In the genomic region with DNA sequence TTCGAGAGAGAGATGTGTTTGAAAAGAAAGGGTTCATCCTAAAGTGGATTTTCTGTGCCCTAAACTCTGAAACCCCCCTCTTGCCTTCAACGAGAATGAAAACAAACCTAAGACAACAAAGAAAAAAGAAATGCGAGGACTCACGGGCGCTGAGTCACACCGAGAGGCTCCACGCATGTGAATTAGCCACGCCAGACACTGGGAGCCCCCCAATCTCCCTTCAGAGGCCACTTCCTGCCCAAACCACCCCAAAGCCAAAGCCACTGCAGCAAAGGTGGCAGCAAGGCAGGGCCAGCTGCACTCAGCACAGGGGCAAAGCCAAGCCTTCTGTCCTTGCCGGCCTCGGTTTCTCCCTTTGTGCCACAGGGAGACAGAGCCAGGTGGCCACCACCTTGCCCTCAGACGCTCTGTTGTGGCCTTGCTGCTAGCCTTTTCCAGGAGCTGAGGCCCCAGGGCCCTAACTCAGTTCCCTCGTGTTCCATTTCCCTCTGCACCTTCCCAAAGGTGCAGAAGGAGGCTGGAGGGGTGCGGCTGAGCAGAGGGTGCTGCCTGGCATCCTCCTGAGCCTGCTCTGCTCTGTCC, we compare ENCODE assay signal across 9 cellular contexts.
DNase-seq lines count a peak whose midpoint lies in the region; ATAC-seq, FAIRE-seq and TF ChIP-seq lines count a peak whose summit lies in the region.
"Had no signal": no experiment of that assay in that cellular context is flagged by ENCODE, and none has a peak within 500 bp of the region (broad histone marks: within the 10 kb centered on the region; RNA-seq: fewer than 3 reads in every experiment).

No MANE protein-coding gene starts in this region.

- no peaks in the 10 kb centered on the region for H3K27me3 ChIP-seq in aorta (ENCODE audit: control insufficient read depth in 1 of 2, insufficient read depth in 2 of 2, low read length in 1 of 2)

- 84 to 88% methylated on average over 13 of the region's 13 CpGs for WGBS in aorta, 2 donors

- no peak for FAIRE-seq in kidney (lab: Jason Lieb, UNC)

- H3K36me3 ChIP-seq in kidney (ENCODE audit: control insufficient read depth in 1 of 2, insufficient read depth in 2 of 2, low read length in 2 of 2) (peaks cover 0 to 5% of the 10 kb centered on the region in 2 donors), aorta (ENCODE audit: control insufficient read depth in 1 of 2, insufficient read depth in 2 of 2, low read length in 1 of 2) (no peaks in the 10 kb centered on the region)

- H3K27ac ChIP-seq in kidney (ENCODE audit: low read depth in 2 of 2, low read length in 2 of 2) (no peak overlapping the region), aorta (ENCODE audit: low read depth in 1 of 2, low read length in 2 of 2) (no peak overlapping the region)

- no peaks in the 10 kb centered on the region for H3K9me3 ChIP-seq in kidney (ENCODE audit: control insufficient read depth in 1 of 2, low read length in 2 of 2)
- H3K9me3 ChIP-seq in aorta (ENCODE audit: control insufficient read depth, low read length): no peaks in the 10 kb centered on the region

- no peak overlapping the region for H3K4me3 ChIP-seq in kidney (ENCODE audit: low read length in 2 of 2)
- no peak overlapping the region for H3K4me3 ChIP-seq in aorta (ENCODE audit: low read length in 2 of 2)

- H3K4me1 ChIP-seq in kidney (ENCODE audit: control insufficient read depth in 1 of 2, insufficient read depth in 1 of 2, low read depth in 1 of 2, low read length in 2 of 2) (peaks cover 38 to 58% of the 10 kb centered on the region in 2 donors), aorta (ENCODE audit: control insufficient read depth in 1 of 2, insufficient read depth in 2 of 2, low read length in 2 of 2) (no peaks in the 10 kb centered on the region)

- H3K4me1 Mint-ChIP-seq in HFFc6 (ENCODE audit: low read depth): peaks cover 36% of the 10 kb centered on the region

- H3K36me3 Mint-ChIP-seq in HFFc6 (ENCODE audit: low read depth): no peaks in the 10 kb centered on the region

- no peak for TF ChIP-seq CTCF in kidney (IDR thresholded peaks at IDR 0.05; ENCODE audit: borderline replicate concordance, extremely low read depth, insufficient read depth)
- no peak for TF ChIP-seq CTCF in HFFc6 (IDR thresholded peaks at IDR 0.05)

- H3K27ac Mint-ChIP-seq in HFFc6: no peak overlapping the region

- ATAC-seq in HG03460 (IDR thresholded peaks at IDR 0.05; ENCODE audit: unreplicated experiment) (peak; percentile 36), aorta (ENCODE audit: low FRiP score) (no peak), HG02852 (IDR thresholded peaks at IDR 0.05; ENCODE audit: unreplicated experiment) (no peak), HG03280 (IDR thresholded peaks at IDR 0.05; ENCODE audit: unreplicated experiment) (no peak)
- ATAC-seq: HCT116 had no signal

- H3K27me3 Mint-ChIP-seq in HFFc6 (ENCODE audit: insufficient read depth): no peaks in the 10 kb centered on the region; the same call in 1 of the 2 replicates

- DNase-seq in activated CD8-positive, alpha-beta memory T cell treated with anti-CD3 and anti-CD28 coated beads, Interleukin-2, amount 50 U/mL, for 48 hours: peak; percentile 78
- peak; percentile 72 for DNase-seq in kidney
- peak; percentile 68 for DNase-seq in stimulated activated naive CD4-positive, alpha-beta T cell treated with Interleukin-2 at 50 U/mL for 16 hours (lab: John Stamatoyannopoulos, UW)
- no peak for DNase-seq in aorta
- DNase-seq in HFFc6: no peak

- H3K4me3 Mint-ChIP-seq in HFFc6: no peak overlapping the region

- no peak overlapping the region for H3K9ac ChIP-seq in kidney (ENCODE audit: low read length in 2 of 2)

- H3K9me3 Mint-ChIP-seq in HFFc6: no peaks in the 10 kb centered on the region

- intact Hi-C loops in kidney (cut with DNase I) (no loop called here), aorta (cut with DNase I) (no loop called here)

Comparison
In these comparisons a context has a peak if more than half of its experiments do, and no peak if none do; other contexts are left out.
1. DNase-seq: peak in activated CD8-positive, alpha-beta memory T cell treated with anti-CD3 and anti-CD28 coated beads, Interleukin-2, amount 50 U/mL, for 48 hours (single experiment), kidney (single experiment) and stimulated activated naive CD4-positive, alpha-beta T cell treated with Interleukin-2 at 50 U/mL for 16 hours (single experiment); none in aorta (0 of 2) and HFFc6 (single experiment).